1 cellular context compared by ENCODE assay signal in genomic region chr3:152879790-152880174, GRCh38.
TF ChIP-seq lines count a peak whose summit lies in the region.

No MANE protein-coding gene starts in this region.

TF ChIP-seq in GM12878, 131 proteins besides CTCF, POLR2A, EP300 and RAD21 (continued from another document):
- TF ChIP-seq E2F4 (IDR thresholded peaks at IDR 0.05; ENCODE audit: low read depth, low read length) (no peak), IRF4 (IDR thresholded peaks at IDR 0.05; ENCODE audit: low read depth, low read length) (no peak), NRF1 (conservative IDR thresholded peaks at IDR 0.05; ENCODE audit: low read depth, low read length) (no peak)
- TF ChIP-seq, protein P1, sequence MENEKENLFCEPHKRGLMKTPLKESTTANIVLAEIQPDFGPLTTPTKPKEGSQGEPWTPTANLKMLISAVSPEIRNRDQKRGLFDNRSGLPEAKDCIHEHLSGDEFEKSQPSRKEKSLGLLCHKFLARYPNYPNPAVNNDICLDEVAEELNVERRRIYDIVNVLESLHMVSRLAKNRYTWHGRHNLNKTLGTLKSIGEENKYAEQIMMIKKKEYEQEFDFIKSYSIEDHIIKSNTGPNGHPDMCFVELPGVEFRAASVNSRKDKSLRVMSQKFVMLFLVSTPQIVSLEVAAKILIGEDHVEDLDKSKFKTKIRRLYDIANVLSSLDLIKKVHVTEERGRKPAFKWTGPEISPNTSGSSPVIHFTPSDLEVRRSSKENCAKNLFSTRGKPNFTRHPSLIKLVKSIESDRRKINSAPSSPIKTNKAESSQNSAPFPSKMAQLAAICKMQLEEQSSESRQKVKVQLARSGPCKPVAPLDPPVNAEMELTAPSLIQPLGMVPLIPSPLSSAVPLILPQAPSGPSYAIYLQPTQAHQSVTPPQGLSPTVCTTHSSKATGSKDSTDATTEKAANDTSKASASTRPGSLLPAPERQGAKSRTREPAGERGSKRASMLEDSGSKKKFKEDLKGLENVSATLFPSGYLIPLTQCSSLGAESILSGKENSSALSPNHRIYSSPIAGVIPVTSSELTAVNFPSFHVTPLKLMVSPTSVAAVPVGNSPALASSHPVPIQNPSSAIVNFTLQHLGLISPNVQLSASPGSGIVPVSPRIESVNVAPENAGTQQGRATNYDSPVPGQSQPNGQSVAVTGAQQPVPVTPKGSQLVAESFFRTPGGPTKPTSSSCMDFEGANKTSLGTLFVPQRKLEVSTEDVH (IDR thresholded peaks at IDR 0.05; ENCODE audit: low read depth, partially characterized antibody), result no peak
- TF ChIP-seq, protein P2, sequence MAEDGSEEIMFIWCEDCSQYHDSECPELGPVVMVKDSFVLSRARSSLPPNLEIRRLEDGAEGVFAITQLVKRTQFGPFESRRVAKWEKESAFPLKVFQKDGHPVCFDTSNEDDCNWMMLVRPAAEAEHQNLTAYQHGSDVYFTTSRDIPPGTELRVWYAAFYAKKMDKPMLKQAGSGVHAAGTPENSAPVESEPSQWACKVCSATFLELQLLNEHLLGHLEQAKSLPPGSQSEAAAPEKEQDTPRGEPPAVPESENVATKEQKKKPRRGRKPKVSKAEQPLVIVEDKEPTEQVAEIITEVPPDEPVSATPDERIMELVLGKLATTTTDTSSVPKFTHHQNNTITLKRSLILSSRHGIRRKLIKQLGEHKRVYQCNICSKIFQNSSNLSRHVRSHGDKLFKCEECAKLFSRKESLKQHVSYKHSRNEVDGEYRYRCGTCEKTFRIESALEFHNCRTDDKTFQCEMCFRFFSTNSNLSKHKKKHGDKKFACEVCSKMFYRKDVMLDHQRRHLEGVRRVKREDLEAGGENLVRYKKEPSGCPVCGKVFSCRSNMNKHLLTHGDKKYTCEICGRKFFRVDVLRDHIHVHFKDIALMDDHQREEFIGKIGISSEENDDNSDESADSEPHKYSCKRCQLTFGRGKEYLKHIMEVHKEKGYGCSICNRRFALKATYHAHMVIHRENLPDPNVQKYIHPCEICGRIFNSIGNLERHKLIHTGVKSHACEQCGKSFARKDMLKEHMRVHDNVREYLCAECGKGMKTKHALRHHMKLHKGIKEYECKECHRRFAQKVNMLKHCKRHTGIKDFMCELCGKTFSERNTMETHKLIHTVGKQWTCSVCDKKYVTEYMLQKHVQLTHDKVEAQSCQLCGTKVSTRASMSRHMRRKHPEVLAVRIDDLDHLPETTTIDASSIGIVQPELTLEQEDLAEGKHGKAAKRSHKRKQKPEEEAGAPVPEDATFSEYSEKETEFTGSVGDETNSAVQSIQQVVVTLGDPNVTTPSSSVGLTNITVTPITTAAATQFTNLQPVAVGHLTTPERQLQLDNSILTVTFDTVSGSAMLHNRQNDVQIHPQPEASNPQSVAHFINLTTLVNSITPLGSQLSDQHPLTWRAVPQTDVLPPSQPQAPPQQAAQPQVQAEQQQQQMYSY (CRISPR knock-in tag; IDR thresholded peaks at IDR 0.05), result no peak
